In the genomic region with DNA sequence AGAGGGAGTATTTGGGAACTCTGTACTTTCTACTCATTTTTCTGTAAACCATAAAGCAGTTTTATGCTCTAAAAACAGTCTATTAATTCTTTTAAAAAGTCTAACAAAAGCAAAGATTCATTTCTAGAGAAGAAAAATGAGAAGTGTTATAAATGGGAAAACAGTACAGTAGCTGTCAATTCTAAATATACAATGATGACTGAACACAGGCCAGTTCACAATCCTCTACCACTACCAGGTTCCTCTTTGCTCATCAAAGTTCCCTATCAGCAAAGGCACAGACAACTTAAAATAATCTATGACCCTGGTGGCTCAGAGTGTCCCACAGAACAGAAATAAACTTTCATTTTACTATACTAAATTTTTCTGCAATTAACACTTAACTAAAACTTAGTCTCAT, we compare ENCODE assay signal across 9 cellular contexts. TPM values are rescaled to one million over a fixed set of nuclear protein-coding genes. Genes with fewer than 3 reads are reported as not detected.
A peak's percentile ranks its signal among the peaks of the same experiment; 100 is the strongest.
DNase-seq lines count a peak whose midpoint lies in the region; ATAC-seq and TF ChIP-seq lines count a peak whose summit lies in the region.
"Had no signal": no experiment of that assay in that cellular context is flagged by ENCODE, and none has a peak within 500 bp of the region (broad histone marks: within the 10 kb centered on the region; RNA-seq: fewer than 3 reads in every experiment).

No MANE protein-coding gene starts in this region.

- H3K4me3 ChIP-seq in dorsolateral prefrontal cortex, result no peak overlapping the region

- DNase-seq in CD1c-positive myeloid dendritic cell (ENCODE audit: extremely low spot score), result peak; percentile 86
- DNase-seq in Kasumi-1 (lab: John Stamatoyannopoulos, UW), result peak; percentile 62 to 64
- no peak for DNase-seq in epidermal melanocyte (ENCODE audit: insufficient read length, low spot score)
- DNase-seq in NCI-H524 (lab: John Stamatoyannopoulos, UW), result no peak
- DNase-seq in sciatic nerve (ENCODE audit: low spot score), result no peak
- DNase-seq in dorsolateral prefrontal cortex, result no peak
- DNase-seq: DMS79 treated with DMSO at 0.1 percent for 48 hours had no signal

- H3K27ac ChIP-seq in dorsolateral prefrontal cortex, result peak overlapping the region in 6 of 59 donors; percentile 1 to 34 (median 12)

- no peaks in the 10 kb centered on the region for H3K27me3 ChIP-seq in dorsolateral prefrontal cortex

- H3K4me1 Mint-ChIP-seq in dendritic cell treated with granulocyte-macrophage colony-stimulating factor and Interleukin-4, amounts not matched to agents 40 ng/mL and 50 ng/mL, for 4 days (ENCODE audit: low read depth), result peaks cover 38% of the 10 kb centered on the region

- peak overlapping the region; percentile 66 for H3K4me3 Mint-ChIP-seq in dendritic cell treated with granulocyte-macrophage colony-stimulating factor and Interleukin-4, amounts not matched to agents 40 ng/mL and 50 ng/mL, for 4 days

- intact Hi-C loops in dendritic cell treated with granulocyte-macrophage colony-stimulating factor and Interleukin-4, amounts not matched to agents 40 ng/mL and 50 ng/mL, for 4 days (cut with micrococcal nuclease), result loop anchor here (5.0 kb wide), 1 partner anchor 36 kb away; no protein-coding TSS in a partner anchor
- intact Hi-C loops in sciatic nerve (cut with DNase I), result no loop called here
- intact Hi-C loops in dorsolateral prefrontal cortex (cut with DNase I), result no loop called here

- H3K27me3 Mint-ChIP-seq in dendritic cell treated with granulocyte-macrophage colony-stimulating factor and Interleukin-4, amounts not matched to agents 40 ng/mL and 50 ng/mL, for 4 days, result no peaks in the 10 kb centered on the region

- peaks cover 72% of the 10 kb centered on the region for H3K36me3 Mint-ChIP-seq in dendritic cell treated with granulocyte-macrophage colony-stimulating factor and Interleukin-4, amounts not matched to agents 40 ng/mL and 50 ng/mL, for 4 days (ENCODE audit: low read depth)

- no peaks in the 10 kb centered on the region for H3K9me3 Mint-ChIP-seq in dendritic cell treated with granulocyte-macrophage colony-stimulating factor and Interleukin-4, amounts not matched to agents 40 ng/mL and 50 ng/mL, for 4 days

- TF ChIP-seq CTCF in dorsolateral prefrontal cortex (IDR thresholded peaks at IDR 0.05 in 54 of 56, conservative IDR thresholded peaks at IDR 0.05 in 2 of 56; ENCODE audit: low read depth in 1 of 56, partially characterized antibody in 56 of 56), result no peak

- ATAC-seq in GM21367 (IDR thresholded peaks at IDR 0.05; ENCODE audit: unreplicated experiment), result peak; percentile 66
- ATAC-seq in sciatic nerve, result no peak

- H3K27ac Mint-ChIP-seq in dendritic cell treated with granulocyte-macrophage colony-stimulating factor and Interleukin-4, amounts not matched to agents 40 ng/mL and 50 ng/mL, for 4 days, result peak overlapping the region; percentile 96

RNA-seq across cellular contexts. Expression of a gene that starts 12.5 kb away (rescaled TPM):
- total RNA-seq in sciatic nerve (43.6 TPM), dorsolateral prefrontal cortex (10 to 100 TPM; 24.6 to 79.2 (median 44.6) TPM)

RNA-seq across cellular contexts. Expression of a gene that starts 29.3 kb away (rescaled TPM):
- 26.5 TPM for total RNA-seq in sciatic nerve
- total RNA-seq in dorsolateral prefrontal cortex, result 10 to 100 TPM; 15.1 to 47.9 (median 24.8) TPM

Comparison
In these comparisons a context has a peak if more than half of its experiments do, and no peak if none do; other contexts are left out.
1. DNase-seq: peak in CD1c-positive myeloid dendritic cell (single experiment) and Kasumi-1 (2 of 2); none in epidermal melanocyte (single experiment), NCI-H524 (0 of 2), sciatic nerve (single experiment) and dorsolateral prefrontal cortex (0 of 10).